Comparison of ENCODE assay signal across 9 cellular contexts in genomic region chr15:48177875-48178611, GRCh38. TPM values are rescaled to one million over a fixed set of nuclear protein-coding genes. Genes with fewer than 3 reads are reported as not detected.
A peak's percentile ranks its signal among the peaks of the same experiment; 100 is the strongest.
DNase-seq lines count a peak whose midpoint lies in the region; ATAC-seq, FAIRE-seq and TF ChIP-seq lines count a peak whose summit lies in the region.
"Had no signal": no experiment of that assay in that cellular context is flagged by ENCODE, and none has a peak within 500 bp of the region (broad histone marks: within the 10 kb centered on the region; RNA-seq: fewer than 3 reads in every experiment).

Gene MYEF2, minus strand, starts transcription at chr15:48178295. Its CDS starts 58 bp downstream, at chr15:48178237.

- H3K79me2 ChIP-seq in ACC112 (ENCODE audit: control insufficient read depth, insufficient read depth, low read length, unreplicated experiment) (peaks cover 13% of the 10 kb centered on the region), endothelial cell of umbilical vein (ENCODE audit: control insufficient read depth, insufficient read depth, low read length) (peaks cover 38% of the 10 kb centered on the region)

- no peaks in the 10 kb centered on the region for H3K9me1 ChIP-seq in endothelial cell of umbilical vein (replicated peaks; ENCODE audit: control insufficient read depth, extremely low read depth, insufficient read depth, low read length)

- H3K36me3 ChIP-seq in ACC112 (ENCODE audit: insufficient read depth, low read length) = 0 out of 2 replicates have a peak, but pooled peaks cover 2% of the 10 kb centered on the region
- H3K36me3 ChIP-seq in endothelial cell of umbilical vein (ENCODE audit: control insufficient read depth in 2 of 2, extremely low read depth in 1 of 2, insufficient read depth in 2 of 2, low read length in 2 of 2) = no peaks in the 10 kb centered on the region
- H3K36me3 ChIP-seq in mesodermal cell (ENCODE audit: control insufficient read depth, insufficient read depth, low read length) = no peaks in the 10 kb centered on the region

- intact Hi-C loops in endothelial cell of umbilical vein (cut with micrococcal nuclease) = loop anchor here (1.0 to 10.0 kb wide), 4 partner anchors 28 to 463 kb away; partner anchors contain the start of genes DUT and SEMA6D

- H3K4me3 ChIP-seq in ACC112 (ENCODE audit: low read depth, low read length) (peak within 1 kb of the TSS; percentile 93), endothelial cell of umbilical vein (replicated peaks in 1 of 3; ENCODE audit: insufficient read depth in 1 of 3, low read depth in 1 of 3, low read length in 3 of 3) (peak within 1 kb of the TSS; percentile 14 to 68 (median 60)), mesodermal cell (ENCODE audit: extremely low read depth, insufficient read depth, low read length, poor library complexity, severe bottlenecking) (peak within 1 kb of the TSS; percentile 80)

- POLR2A ChIA-PET in endothelial cell of umbilical vein (lab: Charles Lee) = interaction anchor here (0.6 to 1.2 kb wide), 2 partner anchors 28 to 65 kb away, joined by 3 to 6 read pairs; no protein-coding TSS in a partner anchor

- TF ChIP-seq POLR2A in endothelial cell of umbilical vein (IDR thresholded peaks at IDR 0.05; ENCODE audit: low read depth, low read length) = peak; percentile 60

- dilution Hi-C loops in endothelial cell of umbilical vein (cut with MboI; ENCODE audit: extremely low pct_ligation_motif_present, low sequenced_read_pairs) = no loop called here

- H3K27me3 ChIP-seq in ACC112 (ENCODE audit: insufficient read depth, low read length) = no peaks in the 10 kb centered on the region
- peaks cover 0 to 2% of the 10 kb centered on the region in 2 experiments for H3K27me3 ChIP-seq in endothelial cell of umbilical vein (ENCODE audit: control insufficient read depth in 2 of 2, insufficient read depth in 2 of 2, low read length in 2 of 2)

- peak within 1 kb of the TSS; percentile 64 for H3K4me2 ChIP-seq in endothelial cell of umbilical vein (ENCODE audit: insufficient read depth, low read length)

- 1% methylated on average over 50 to 60 of the region's 66 CpGs for WGBS in mesodermal cell (ENCODE audit: insufficient coverage in 2 of 2), 2 experiments

- H3K9me3 ChIP-seq in endothelial cell of umbilical vein (replicated peaks; ENCODE audit: control insufficient read depth, insufficient read depth, low read length) = no peaks in the 10 kb centered on the region
- peaks cover 8% of the 10 kb centered on the region for H3K9me3 ChIP-seq in mesodermal cell (ENCODE audit: control insufficient read depth, low read length)

- BruUV-seq in endothelial cell of umbilical vein (replicated peaks; lab: Mats Ljungman, UMichigan) = TSS peak; percentile 36

- no peak for TF ChIP-seq CTCF in endothelial cell of umbilical vein (IDR thresholded peaks at IDR 0.05; ENCODE audit: extremely low read depth in 1 of 2, insufficient read depth in 1 of 2, low read depth in 1 of 2, low read length in 2 of 2)

- H3K9ac ChIP-seq in endothelial cell of umbilical vein (replicated peaks; ENCODE audit: extremely low read depth, insufficient read depth, low read length) = peak within 1 kb of the TSS; percentile 87

- peak; percentile 85 to 90 for DNase-seq in NCI-H524 (lab: John Stamatoyannopoulos, UW)
- DNase-seq in activated CD8-positive, alpha-beta memory T cell treated with anti-CD3 and anti-CD28 coated beads, Interleukin-2, amount 50 U/mL, for 4 hours = peak; percentile 57
- peak; percentile 78 for DNase-seq in endothelial cell of umbilical vein (ENCODE audit: low read depth, low spot score)
- peak; percentile 29 for DNase-seq in stimulated activated CD8-positive, alpha-beta memory T cell treated with anti-CD3 and anti-CD28 coated beads, Interleukin-15, amount 100 ng/mL, for 24 hours (ENCODE audit: low read depth)

- H4K20me1 ChIP-seq in endothelial cell of umbilical vein (replicated peaks; ENCODE audit: control insufficient read depth, extremely low read depth, insufficient read depth, low read length) = no peaks in the 10 kb centered on the region

- ATAC-seq in GM18873 (IDR thresholded peaks at IDR 0.05; ENCODE audit: low FRiP score, unreplicated experiment) (peak; percentile 60), HG03135 (IDR thresholded peaks at IDR 0.05; ENCODE audit: unreplicated experiment) (peak; percentile 74)
- ATAC-seq: HCT116 had no signal

- H3K4me1 ChIP-seq in ACC112 (ENCODE audit: control insufficient read depth, insufficient read depth, low read length, unreplicated experiment) (peaks cover 12% of the 10 kb centered on the region), endothelial cell of umbilical vein (ENCODE audit: control insufficient read depth, extremely low read depth, insufficient read depth, low read length) (peaks cover 12% of the 10 kb centered on the region), mesodermal cell (ENCODE audit: control insufficient read depth, insufficient read depth, low read length, poor library complexity, severe bottlenecking) (no peaks in the 10 kb centered on the region)

- peak; percentile 55 for FAIRE-seq in endothelial cell of umbilical vein (lab: Jason Lieb, UNC)

- H2AFZ ChIP-seq in ACC112 (ENCODE audit: low read length, unreplicated experiment) (peak within 1 kb of the TSS; percentile 99), endothelial cell of umbilical vein (ENCODE audit: low read depth, low read length) (peak within 1 kb of the TSS; percentile 96)

- H3K27ac ChIP-seq in ACC112 (ENCODE audit: low read depth, low read length) (peak within 1 kb of the TSS; percentile 43; the same call in 1 of the 2 replicates), endothelial cell of umbilical vein (ENCODE audit: insufficient read depth, low read depth, low read length) (peak within 1 kb of the TSS; percentile 84), mesodermal cell (ENCODE audit: low read depth, low read length, severe bottlenecking) (peak within 1 kb of the TSS; percentile 79)

- CTCF ChIA-PET in endothelial cell of umbilical vein (lab: Charles Lee) = interaction anchor here (1.0 to 2.1 kb wide), 7 partner anchors 9 to 93 kb away, joined by 3 to 6 read pairs (median 4); no protein-coding TSS in a partner anchor

TF ChIP-seq in endothelial cell of umbilical vein, 7 proteins besides CTCF, POLR2A, EP300 and RAD21:
- no peak for TF ChIP-seq EZH2 (IDR thresholded peaks at IDR 0.05; ENCODE audit: borderline replicate concordance, low read depth, low read length, severe bottlenecking)
- peak; percentile 37 for TF ChIP-seq POLR2AphosphoS5 (IDR thresholded peaks at IDR 0.05; ENCODE audit: insufficient read depth, low read depth, low read length)

RNA-seq across cellular contexts. Expression of gene MYEF2, which starts in this region (rescaled TPM):
- total RNA-seq in endothelial cell of umbilical vein = 54.8 and 62.5 TPM in 2 replicates
- polyA plus RNA-seq in endothelial cell of umbilical vein = 9.4 and 11.6 TPM in 2 replicates
- polyA plus RNA-seq in endothelial cell of umbilical vein (2011; cell fraction: cytosol; rRNA removed) = 9.0 and 10.3 TPM in 2 replicates
- polyA plus RNA-seq in endothelial cell of umbilical vein (2011; cell fraction: nucleus; rRNA removed) = 95.8 and 116 TPM in 2 replicates
- polyA plus RNA-seq in endothelial cell of umbilical vein (2012) = 34.8 and 37.2 TPM in 2 replicates
- polyA minus RNA-seq in endothelial cell of umbilical vein = 41.1 and 61.7 TPM in 2 replicates
- polyA minus RNA-seq in endothelial cell of umbilical vein (2011; cell fraction: cytosol; rRNA and poly(A)+ RNA removed) = not detected
- polyA minus RNA-seq in endothelial cell of umbilical vein (2011; cell fraction: nucleus; rRNA and poly(A)+ RNA removed) = 73.0 and 96.0 TPM in 2 replicates
- 33.1 TPM for polyA plus RNA-seq in mesodermal cell (2013, experiment 1 of 2)
- 29.3 TPM for polyA plus RNA-seq in mesodermal cell (2013, experiment 2 of 2)

Comparison
In these comparisons a context has a peak if more than half of its experiments do, and no peak if none do; other contexts are left out.
1. Peak in every context shown above with its lines: DNase-seq, ATAC-seq, H3K4me3 ChIP-seq and H3K27ac ChIP-seq.
2. DNase-seq: peak in every context shown above with its lines; median percentile 88 in NCI-H524; 78 in endothelial cell of umbilical vein; 57 in activated CD8-positive, alpha-beta memory T cell treated with anti-CD3 and anti-CD28 coated beads, Interleukin-2, amount 50 U/mL, for 4 hours; 29 in stimulated activated CD8-positive, alpha-beta memory T cell treated with anti-CD3 and anti-CD28 coated beads, Interleukin-15, amount 100 ng/mL, for 24 hours.